11 cellular contexts compared by ENCODE assay signal in the genomic region with DNA sequence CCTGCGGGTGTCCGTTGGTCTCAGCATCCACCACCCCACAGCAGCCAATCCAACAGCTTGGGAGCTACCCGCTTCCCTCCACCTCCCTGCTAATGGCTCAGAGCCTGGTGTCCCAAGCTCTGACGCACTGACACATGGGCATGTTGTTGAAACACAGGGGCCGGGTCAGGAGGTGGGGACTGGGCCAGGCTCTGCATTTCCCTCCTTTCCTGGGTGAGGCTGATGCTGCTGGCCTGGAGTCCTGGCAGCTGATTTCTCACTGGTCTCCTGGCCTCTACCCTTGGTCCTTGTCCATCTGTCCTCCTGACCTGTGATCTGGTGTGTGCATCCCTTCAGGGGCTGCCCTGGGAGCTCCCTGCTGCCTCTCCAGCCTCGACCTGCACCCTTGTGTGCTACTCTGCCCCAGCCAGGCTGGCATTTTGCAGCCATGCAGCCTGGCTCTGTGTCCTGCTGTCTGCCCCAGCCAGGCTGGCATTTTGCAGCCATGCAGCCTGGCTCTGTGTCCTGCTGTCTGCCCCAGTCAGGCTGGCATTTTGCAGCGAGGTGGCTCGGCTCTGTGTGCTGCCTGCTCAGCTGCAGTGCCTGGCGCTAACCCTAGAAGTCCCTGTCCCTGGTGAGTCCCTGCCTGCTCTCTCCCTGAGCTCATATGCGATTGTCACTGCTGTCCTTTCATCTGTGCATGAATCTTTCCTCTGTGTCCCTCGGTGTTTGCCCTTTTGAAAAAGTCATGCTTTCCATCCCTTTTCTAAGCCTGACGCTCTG. TPM values are rescaled to one million over a fixed set of nuclear protein-coding genes. Genes with fewer than 3 reads are reported as not detected.
DNase-seq lines count a peak whose midpoint lies in the region; ATAC-seq, FAIRE-seq and TF ChIP-seq lines count a peak whose summit lies in the region.
"Had no signal": no experiment of that assay in that cellular context is flagged by ENCODE, and none has a peak within 500 bp of the region (broad histone marks: within the 10 kb centered on the region; RNA-seq: fewer than 3 reads in every experiment).

No MANE protein-coding gene starts in this region.

- intact Hi-C loops in body of pancreas (cut with DNase I): no loop called here

- H3K36me3 ChIP-seq in body of pancreas (replicated peaks in 1 of 2; ENCODE audit: insufficient read depth in 1 of 2, low read depth in 2 of 2) (no peaks in the 10 kb centered on the region), suprapubic skin (no peaks in the 10 kb centered on the region)

- peak; percentile 43 for ATAC-seq in body of pancreas
- ATAC-seq in HG03135 (IDR thresholded peaks at IDR 0.05; ENCODE audit: unreplicated experiment): no peak
- ATAC-seq: K562; stimulated activated naive CD8-positive, alpha-beta T cell treated with anti-CD3 and anti-CD28 coated beads, Interleukin-15, Interleukin-2, amounts not matched to agents 100 U/mL and 50 U/mL, for 24 hours had no signal

- no peak for TF ChIP-seq EP300 in suprapubic skin (IDR thresholded peaks at IDR 0.05)

- no peaks in the 10 kb centered on the region for H3K4me1 ChIP-seq in body of pancreas
- no peaks in the 10 kb centered on the region for H3K4me1 ChIP-seq in suprapubic skin

- H3K4me3 ChIP-seq in body of pancreas: no peak overlapping the region
- H3K4me3 ChIP-seq in suprapubic skin: no peak overlapping the region
- H3K4me3 ChIP-seq: K562 had no signal

- 36 to 42% methylated on average over 7 to 12 of the region's 12 CpGs for WGBS in body of pancreas, 2 donors
- 51% methylated on average over 9 of the region's 12 CpGs for WGBS in suprapubic skin

- H3K27me3 ChIP-seq in body of pancreas: no peaks in the 10 kb centered on the region
- no peaks in the 10 kb centered on the region for H3K27me3 ChIP-seq in layer of hippocampus (ENCODE audit: control insufficient read depth, insufficient read depth, low read length)
- peaks cover 2% of the 10 kb centered on the region for H3K27me3 ChIP-seq in suprapubic skin

- TF ChIP-seq CTCF in body of pancreas (IDR thresholded peaks at IDR 0.05): no peak
- no peak for TF ChIP-seq CTCF in suprapubic skin (IDR thresholded peaks at IDR 0.05)
- no peak for TF ChIP-seq CTCF in GM10266 (IDR thresholded peaks at IDR 0.05; ENCODE audit: control insufficient read depth, insufficient read depth, low read depth, missing control alignments)

- DNase-seq in H54 (ENCODE audit: insufficient read length, low spot score) (peak; percentile 86), body of pancreas (peak in 1 of 4 donors; percentile 29), suprapubic skin (ENCODE audit: low spot score in 2 of 2) (peak; percentile 87 to 89), GM10266 (ENCODE audit: extremely low spot score) (no peak), LoVo (ENCODE audit: low spot score) (no peak)
- no peak for DNase-seq in activated effector memory CD4-positive, alpha-beta T cell treated with anti-CD3 and anti-CD28 coated beads, Interleukin-2, amount 50 U/mL, for 16 hours
- DNase-seq: GDM1; stimulated activated naive CD8-positive, alpha-beta T cell treated with anti-CD3 and anti-CD28 coated beads, Interleukin-15, Interleukin-2, amounts not matched to agents 100 U/mL and 50 U/mL, for 24 hours had no signal

- no peak for FAIRE-seq in H54 (lab: Jason Lieb, UNC)
- FAIRE-seq: K562 had no signal

- no peak for TF ChIP-seq POLR2A in H54 (IDR thresholded peaks at IDR 0.05; ENCODE audit: low read depth, low read length)
- no peak for TF ChIP-seq POLR2A in body of pancreas (IDR thresholded peaks at IDR 0.05)
- TF ChIP-seq POLR2A in suprapubic skin (IDR thresholded peaks at IDR 0.05): no peak

- H3K27ac ChIP-seq in body of pancreas (no peak overlapping the region), layer of hippocampus (ENCODE audit: low read depth, low read length) (peak overlapping the region; percentile 92), suprapubic skin (no peak overlapping the region)

- H3K9me3 ChIP-seq in body of pancreas: no peaks in the 10 kb centered on the region
- H3K9me3 ChIP-seq in suprapubic skin: no peaks in the 10 kb centered on the region

RNA-seq across cellular contexts. Expression of a gene that starts 14.0 kb away (rescaled TPM):
- not detected for total RNA-seq in body of pancreas
- total RNA-seq in suprapubic skin: under 1 TPM in 1 of 4 donors, not detected in 3; 0.17 TPM
- total RNA-seq: K562 had no signal

Comparison
In these comparisons a context has a peak if more than half of its experiments do, and no peak if none do; other contexts are left out.
1. DNase-seq: peak in H54 (single experiment) and suprapubic skin (2 of 2); none in activated effector memory CD4-positive, alpha-beta T cell treated with anti-CD3 and anti-CD28 coated beads, Interleukin-2, amount 50 U/mL, for 16 hours (single experiment), GM10266 (single experiment) and LoVo (single experiment).